9 cellular contexts compared by ENCODE assay signal in the genomic region with DNA sequence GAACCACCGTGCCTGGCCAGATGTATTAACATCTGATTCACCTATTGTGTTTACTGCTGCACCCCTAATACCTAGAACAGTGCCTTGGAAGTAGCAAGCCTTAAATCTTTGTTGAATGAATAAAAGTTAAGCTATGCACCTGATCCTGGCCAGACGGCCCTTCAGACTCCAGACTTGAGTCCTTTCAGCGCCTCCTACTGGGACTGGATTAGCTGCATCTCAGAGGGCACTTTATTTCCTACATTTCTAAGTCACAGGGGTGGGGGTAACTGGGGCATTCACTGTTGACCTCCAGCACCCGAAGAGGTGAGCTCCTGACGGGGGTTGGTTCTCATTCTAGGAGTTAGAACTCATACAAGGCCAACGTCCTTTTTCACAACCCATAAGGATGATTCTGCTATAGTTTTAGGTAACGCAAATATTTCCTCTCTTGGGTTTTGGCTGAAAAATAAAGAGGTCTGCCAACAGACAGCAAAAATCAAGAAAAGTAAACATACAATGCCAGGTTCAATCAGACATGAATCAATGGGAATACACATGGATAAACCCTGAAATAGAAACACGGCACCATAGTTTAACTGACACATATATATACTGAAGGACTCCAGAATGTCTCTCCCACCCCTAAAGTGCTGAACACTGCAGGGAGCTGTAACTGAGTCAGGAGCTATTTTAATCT. TPM values are rescaled to one million over a fixed set of nuclear protein-coding genes. Genes with fewer than 3 reads are reported as not detected.
DNase-seq lines count a peak whose midpoint lies in the region; ATAC-seq and TF ChIP-seq lines count a peak whose summit lies in the region.
"Had no signal": no experiment of that assay in that cellular context is flagged by ENCODE, and none has a peak within 500 bp of the region (broad histone marks: within the 10 kb centered on the region; RNA-seq: fewer than 3 reads in every experiment).

No MANE protein-coding gene starts in this region.

- no peaks in the 10 kb centered on the region for H3K9me3 ChIP-seq in OCI-LY3 (ENCODE audit: insufficient read depth, low read length)
- H3K9me3 ChIP-seq: ovary had no signal

- no peaks in the 10 kb centered on the region for H3K27me3 ChIP-seq in OCI-LY3 (ENCODE audit: low read depth, low read length)
- H3K27me3 ChIP-seq: ovary had no signal

- no peaks in the 10 kb centered on the region; the same call in 1 of the 2 replicates for H3K4me1 ChIP-seq in OCI-LY3 (ENCODE audit: low read length)

- H3K4me3 ChIP-seq in OCI-LY3 (ENCODE audit: low read length), result no peak overlapping the region
- H3K4me3 ChIP-seq: ovary had no signal

- peaks cover 3% of the 10 kb centered on the region for H3K36me3 ChIP-seq in OCI-LY3 (replicated peaks; ENCODE audit: low read depth, low read length)
- H3K36me3 ChIP-seq: ovary had no signal

- TF ChIP-seq CTCF in GM12874 (IDR thresholded peaks at IDR 0.05; ENCODE audit: insufficient read depth, low read depth, low read length) (peak; percentile 15; the same call in 1 of the 2 replicates), OCI-LY3 (IDR thresholded peaks at IDR 0.05; ENCODE audit: low read depth, low read length) (peak; percentile 9; the same call in 1 of the 2 replicates)

- no peak overlapping the region for H3K27ac ChIP-seq in OCI-LY3 (ENCODE audit: low read length)
- H3K27ac ChIP-seq: ovary had no signal

- no peak overlapping the region for H2AFZ ChIP-seq in OCI-LY3 (ENCODE audit: low read depth, low read length)

- no peak overlapping the region for H3K9ac ChIP-seq in OCI-LY3 (ENCODE audit: low read length)

- DNase-seq in fibroblast of peridontal ligament (ENCODE audit: extremely low read depth) (peak; percentile 60), renal cortical epithelial cell (ENCODE audit: low read depth) (peak; percentile 53), OCI-M2 (lab: John Stamatoyannopoulos, UW; ENCODE audit: unreplicated experiment) (no peak)
- DNase-seq in activated CD4-positive, alpha-beta T cell treated with anti-CD3 and anti-CD28 coated beads, Interleukin-2, amount 50 U/mL, for 1 hour, result no peak
- DNase-seq: ovary had no signal

- H4K20me1 ChIP-seq in OCI-LY3 (ENCODE audit: insufficient read depth, low read length), result no peaks in the 10 kb centered on the region

- H3K79me2 ChIP-seq in OCI-LY3 (ENCODE audit: low read length), result no peaks in the 10 kb centered on the region

- no peak for ATAC-seq in GM21423 (IDR thresholded peaks at IDR 0.05; ENCODE audit: unreplicated experiment)
- no peak for ATAC-seq in HG03342 (IDR thresholded peaks at IDR 0.05; ENCODE audit: unreplicated experiment)

- no peak overlapping the region for H3K4me2 ChIP-seq in OCI-LY3 (ENCODE audit: low read length)

RNA-seq across cellular contexts. Expression of gene DLG5, which starts 48.0 kb away (rescaled TPM):
- 11.3 and 39.0 TPM in 2 replicates for total RNA-seq in renal cortical epithelial cell

RNA-seq across cellular contexts. Expression of gene POLR3A, which starts 54.8 kb away (rescaled TPM):
- total RNA-seq in renal cortical epithelial cell, result 16.3 and 17.6 TPM in 2 replicates

RNA-seq across cellular contexts. Expression of gene RPS24, which starts 59.1 kb away (rescaled TPM):
- 1,978 and 2,508 TPM in 2 replicates for total RNA-seq in renal cortical epithelial cell

Comparison
In these comparisons a context has a peak if more than half of its experiments do, and no peak if none do; other contexts are left out.
1. DNase-seq: peak in fibroblast of peridontal ligament (single experiment) and renal cortical epithelial cell (single experiment); none in OCI-M2 (single experiment) and activated CD4-positive, alpha-beta T cell treated with anti-CD3 and anti-CD28 coated beads, Interleukin-2, amount 50 U/mL, for 1 hour (single experiment).